ENCODE assay signal across 1 cellular context in genomic region chr11:13315517-13316432, GRCh38.
A peak's percentile ranks its signal among the peaks of the same experiment; 100 is the strongest.
TF ChIP-seq lines count a peak whose summit lies in the region.

No MANE protein-coding gene starts in this region.

TF ChIP-seq in HepG2, 621 proteins besides CTCF, POLR2A, EP300 and RAD21 (continued from another document):
- TF ChIP-seq TFDP2 (CRISPR knock-in tag; IDR thresholded peaks at IDR 0.05) = no peak
- TF ChIP-seq NR2F1 (CRISPR knock-in tag; IDR thresholded peaks at IDR 0.05) = no peak
- TF ChIP-seq NR2F6 (IDR thresholded peaks at IDR 0.05) = 0 out of 2 replicates have a peak, but pooled peaks have one; percentile 16
- no peak for TF ChIP-seq NR2F6 (CRISPR knock-in tag; IDR thresholded peaks at IDR 0.05)
